Comparison of ENCODE assay signal across 21 cellular contexts in genomic region chr4:144589512-144589911, GRCh38. TPM values are rescaled to one million over a fixed set of nuclear protein-coding genes. Genes with fewer than 3 reads are reported as not detected.
A peak's percentile ranks its signal among the peaks of the same experiment; 100 is the strongest.
DNase-seq lines count a peak whose midpoint lies in the region; ATAC-seq, FAIRE-seq and TF ChIP-seq lines count a peak whose summit lies in the region.
"Had no signal": no experiment of that assay in that cellular context is flagged by ENCODE, and none has a peak within 500 bp of the region (broad histone marks: within the 10 kb centered on the region; RNA-seq: fewer than 3 reads in every experiment).

No MANE protein-coding gene starts in this region.

- no peak for FAIRE-seq in GM12878 (lab: Jason Lieb, UNC)
- FAIRE-seq: H54 had no signal

- RAD21 ChIA-PET in GM12878 (lab: Charles Lee; ENCODE audit: unreplicated experiment) = no interaction called here

- TF ChIP-seq CTCF in GM12878 (IDR thresholded peaks at IDR 0.05 in 2 of 3, conservative IDR thresholded peaks at IDR 0.05 in 1 of 3; ENCODE audit: control insufficient read depth in 2 of 3, extremely low read depth in 1 of 3, insufficient read depth in 1 of 3, low read depth in 3 of 3, low read length in 3 of 3) = no peak

- POLR2A ChIA-PET in GM12878 (lab: Charles Lee) = no interaction called here

- in situ Hi-C loops in GM12878 (cut with MboI) = no loop called here

- SMC1A ChIA-PET in GM12878 (lab: Charles Lee; ENCODE audit: uncharacterized antibody, unreplicated experiment) = interaction anchor here (0.6 kb wide), 1 partner anchor 79 kb away, joined by 3 read pairs; no protein-coding TSS in a partner anchor

- no peak overlapping the region for H3K4me2 ChIP-seq in GM12878 (ENCODE audit: control insufficient read depth, insufficient read depth)
- H3K4me2 ChIP-seq: SK-N-SH had no signal

- DNase-seq in Jurkat, Clone E6-1 (ENCODE audit: low read depth, low spot score) = peak; percentile 84
- DNase-seq in GM12878 (ENCODE audit: low read depth, low spot score) (no peak), iPS-NIHi7 (ENCODE audit: extremely low spot score) (no peak), AG20443 (ENCODE audit: low spot score) (no peak)
- DNase-seq: ACHN; Calu3; CD4-positive, alpha-beta memory T cell; DMS53; NCI-H1048; NCI-H1436 treated with DMSO at 0.1 percent for 48 hours; NCI-H2081 treated with DMSO at 0.1 percent for 48 hours; NCI-H510A; SHP77; SK-N-SH; T-cell; T-helper 9 cell had no signal

- TF ChIP-seq POLR2A in GM12878 (IDR thresholded peaks at IDR 0.05; ENCODE audit: low read depth, low read length) = no peak

- H3K9me3 ChIP-seq in GM12878 (replicated peaks; ENCODE audit: control insufficient read depth, insufficient read depth, low read length) = no peaks in the 10 kb centered on the region
- H3K9me3 ChIP-seq: SK-N-SH had no signal

- no peaks in the 10 kb centered on the region for H3K36me3 ChIP-seq in GM12878 (ENCODE audit: control insufficient read depth in 2 of 2, insufficient read depth in 2 of 2, low read length in 1 of 2)

- WGBS in GM12878 (ENCODE audit: insufficient coverage, insufficient replicate concordance, low lambda C conversion rate, missing lambda C conversion rate) = 0% methylated on average over 2 of the region's 2 CpGs

- no peak for TF ChIP-seq EP300 in GM12878 (IDR thresholded peaks at IDR 0.05; ENCODE audit: borderline replicate concordance in 1 of 2, control insufficient read depth in 1 of 2, low read depth in 2 of 2, low read length in 2 of 2)

- H3K79me2 ChIP-seq in GM12878 (ENCODE audit: control insufficient read depth, insufficient read depth, low read length) = no peaks in the 10 kb centered on the region

- no TSS peak for BruUV-seq in GM12878 (replicated peaks; lab: Mats Ljungman, UMichigan)

- H3K4me1 ChIP-seq in GM12878 (ENCODE audit: control insufficient read depth, insufficient read depth, low read length) = no peaks in the 10 kb centered on the region

- intact Hi-C loops in GM12878 (cut with micrococcal nuclease; ENCODE audit: unreplicated experiment) = no loop called here

- no peak overlapping the region for H3K27ac ChIP-seq in GM12878 (ENCODE audit: control insufficient read depth, insufficient read depth)

- no peak overlapping the region for H3K9ac ChIP-seq in GM12878 (ENCODE audit: control insufficient read depth, insufficient read depth, low read length)
- H3K9ac ChIP-seq: SK-N-SH had no signal

- peak; percentile 59 for ATAC-seq in GM18867 (IDR thresholded peaks at IDR 0.05; ENCODE audit: unreplicated experiment)
- ATAC-seq in HG02610 (IDR thresholded peaks at IDR 0.05; ENCODE audit: unreplicated experiment) = peak; percentile 48
- ATAC-seq in GM12878 = peak; percentile 32; the same call in 2 of the 3 replicates
- ATAC-seq in HG03565 (IDR thresholded peaks at IDR 0.05; ENCODE audit: unreplicated experiment) = no peak
- ATAC-seq: T-cell had no signal

- H3K27me3 ChIP-seq in GM12878 (replicated peaks in 1 of 2; ENCODE audit: control insufficient read depth in 2 of 2, insufficient read depth in 2 of 2, low read length in 1 of 2) = no peaks in the 10 kb centered on the region; a peak in 1 of 4 replicates

- TF ChIP-seq RAD21 in GM12878 (IDR thresholded peaks at IDR 0.05; ENCODE audit: insufficient read depth, low read depth, low read length) = no peak

- H4K20me1 ChIP-seq in GM12878 (ENCODE audit: control insufficient read depth, insufficient read depth) = no peaks in the 10 kb centered on the region

- H3K4me3 ChIP-seq in Jurkat, Clone E6-1 (ENCODE audit: low read length) = no peak overlapping the region
- H3K4me3 ChIP-seq in GM12878 = no peak overlapping the region

- H2AFZ ChIP-seq in GM12878 (ENCODE audit: control insufficient read depth, low read depth, low read length) = no peak overlapping the region

- CTCF ChIA-PET in GM12878 (lab: Yijun Ruan, JAX) = no interaction called here

TF ChIP-seq in GM12878, 131 proteins besides CTCF, POLR2A, EP300 and RAD21:
- TF ChIP-seq ASH2L (IDR thresholded peaks at IDR 0.05; ENCODE audit: borderline replicate concordance, low read depth) (no peak), SMAD5 (IDR thresholded peaks at IDR 0.05; ENCODE audit: low read depth) (no peak), RUNX3 (IDR thresholded peaks at IDR 0.05; ENCODE audit: low read length) (peak; percentile 36; the same call in 1 of the 2 replicates)
TF ChIP-seq in GM12878: peak in this region for 1.

RNA-seq across cellular contexts. Expression of gene HHIP, which starts 56.4 kb away (rescaled TPM):
- polyA plus RNA-seq in Jurkat, Clone E6-1 (2012; ENCODE audit: insufficient read depth, insufficient read length) = 98.6 TPM
- total RNA-seq in GM12878 (2013; cell fraction: nucleolus; rRNA removed) = 4.0 and 5.4 TPM in 2 replicates
- 0.06 and 0.11 TPM in 2 replicates for total RNA-seq in GM12878 (2014; rRNA removed)
- not detected in 2 replicates for total RNA-seq in GM12878 (2014; rRNA removed; fragmentation: Illumina TruSeq; extraction: Trizol)
- total RNA-seq in GM12878 (2021) = 0.11 and 0.38 TPM in 2 replicates
- not detected for polyA plus RNA-seq in GM12878 (2011; ENCODE audit: low read depth)
- polyA plus RNA-seq in GM12878 (2011; rRNA removed) = 0.35 and 0.63 TPM in 2 replicates
- 0.27 and 0.48 TPM in 2 replicates for polyA plus RNA-seq in GM12878 (2011; cell fraction: cytosol; rRNA removed)
- polyA plus RNA-seq in GM12878 (2011; cell fraction: nucleus; rRNA removed) = 0.54 and 0.88 TPM in 2 replicates
- not detected in 2 replicates for polyA plus RNA-seq in GM12878 (2012)
- polyA plus RNA-seq in GM12878 (2014; fragmentation: Illumina TruSeq; extraction: Trizol) = 0.24 and 2.9 TPM in 2 replicates
- under 1 TPM; 0.13 to 0.16 TPM for polyA plus RNA-seq in GM12878 (2014; fragmentation: Nextera tagmentation; extraction: Ambion mirVana)
- 0.33 TPM in 1 of 2 replicates, not detected in the other for polyA plus RNA-seq in GM12878 (2014; rRNA removed)
- under 1 TPM; 0.13 to 0.56 TPM for polyA plus RNA-seq in GM12878 (2016; fragmentation: Nextera tagmentation; extraction: Ambion mirVana)
- 0.37 and 0.52 TPM in 2 replicates for polyA minus RNA-seq in GM12878 (2011; rRNA and poly(A)+ RNA removed)
- polyA minus RNA-seq in GM12878 (2011; cell fraction: cytosol; rRNA and poly(A)+ RNA removed) = not detected in 2 replicates
- polyA minus RNA-seq in GM12878 (2011; cell fraction: nucleus; rRNA and poly(A)+ RNA removed) = 0.97 and 2.4 TPM in 2 replicates
- total RNA-seq: CD4-positive, alpha-beta memory T cell; HT-29 had no signal
- polyA plus RNA-seq: CD4-positive, alpha-beta memory T cell had no signal
